Comparison of ENCODE assay signal across 1 cellular context in the genomic region with DNA sequence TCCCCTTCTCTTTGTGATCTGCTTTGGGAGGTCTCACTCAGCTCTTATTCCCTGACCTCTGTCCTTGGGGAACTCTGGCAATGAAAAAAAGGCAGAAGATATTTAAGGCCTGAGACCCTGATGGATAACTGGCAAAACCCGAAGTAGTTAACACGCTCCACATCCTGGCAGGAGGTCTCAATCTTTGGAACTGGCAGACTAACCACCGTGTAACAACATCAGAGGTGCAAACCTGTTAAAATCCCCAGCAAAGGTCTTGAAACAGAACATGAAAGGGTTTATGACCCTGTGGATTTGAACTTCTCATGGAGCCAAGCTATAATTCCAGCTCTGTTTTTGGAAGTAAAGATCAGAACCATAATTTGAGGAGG.
TF ChIP-seq lines count a peak whose summit lies in the region.

No MANE protein-coding gene starts in this region.

TF ChIP-seq in GM23338, 12 proteins besides CTCF, POLR2A, EP300 and RAD21 (continued from another document):
- no peak for TF ChIP-seq NANOG (IDR thresholded peaks at IDR 0.05; ENCODE audit: borderline replicate concordance)
- no peak for TF ChIP-seq CREB1 (CRISPR knock-in tag; IDR thresholded peaks at IDR 0.05; ENCODE audit: low read depth)
- TF ChIP-seq STAT1 (IDR thresholded peaks at IDR 0.05; ENCODE audit: unreplicated experiment), result no peak
- TF ChIP-seq, protein P1, sequence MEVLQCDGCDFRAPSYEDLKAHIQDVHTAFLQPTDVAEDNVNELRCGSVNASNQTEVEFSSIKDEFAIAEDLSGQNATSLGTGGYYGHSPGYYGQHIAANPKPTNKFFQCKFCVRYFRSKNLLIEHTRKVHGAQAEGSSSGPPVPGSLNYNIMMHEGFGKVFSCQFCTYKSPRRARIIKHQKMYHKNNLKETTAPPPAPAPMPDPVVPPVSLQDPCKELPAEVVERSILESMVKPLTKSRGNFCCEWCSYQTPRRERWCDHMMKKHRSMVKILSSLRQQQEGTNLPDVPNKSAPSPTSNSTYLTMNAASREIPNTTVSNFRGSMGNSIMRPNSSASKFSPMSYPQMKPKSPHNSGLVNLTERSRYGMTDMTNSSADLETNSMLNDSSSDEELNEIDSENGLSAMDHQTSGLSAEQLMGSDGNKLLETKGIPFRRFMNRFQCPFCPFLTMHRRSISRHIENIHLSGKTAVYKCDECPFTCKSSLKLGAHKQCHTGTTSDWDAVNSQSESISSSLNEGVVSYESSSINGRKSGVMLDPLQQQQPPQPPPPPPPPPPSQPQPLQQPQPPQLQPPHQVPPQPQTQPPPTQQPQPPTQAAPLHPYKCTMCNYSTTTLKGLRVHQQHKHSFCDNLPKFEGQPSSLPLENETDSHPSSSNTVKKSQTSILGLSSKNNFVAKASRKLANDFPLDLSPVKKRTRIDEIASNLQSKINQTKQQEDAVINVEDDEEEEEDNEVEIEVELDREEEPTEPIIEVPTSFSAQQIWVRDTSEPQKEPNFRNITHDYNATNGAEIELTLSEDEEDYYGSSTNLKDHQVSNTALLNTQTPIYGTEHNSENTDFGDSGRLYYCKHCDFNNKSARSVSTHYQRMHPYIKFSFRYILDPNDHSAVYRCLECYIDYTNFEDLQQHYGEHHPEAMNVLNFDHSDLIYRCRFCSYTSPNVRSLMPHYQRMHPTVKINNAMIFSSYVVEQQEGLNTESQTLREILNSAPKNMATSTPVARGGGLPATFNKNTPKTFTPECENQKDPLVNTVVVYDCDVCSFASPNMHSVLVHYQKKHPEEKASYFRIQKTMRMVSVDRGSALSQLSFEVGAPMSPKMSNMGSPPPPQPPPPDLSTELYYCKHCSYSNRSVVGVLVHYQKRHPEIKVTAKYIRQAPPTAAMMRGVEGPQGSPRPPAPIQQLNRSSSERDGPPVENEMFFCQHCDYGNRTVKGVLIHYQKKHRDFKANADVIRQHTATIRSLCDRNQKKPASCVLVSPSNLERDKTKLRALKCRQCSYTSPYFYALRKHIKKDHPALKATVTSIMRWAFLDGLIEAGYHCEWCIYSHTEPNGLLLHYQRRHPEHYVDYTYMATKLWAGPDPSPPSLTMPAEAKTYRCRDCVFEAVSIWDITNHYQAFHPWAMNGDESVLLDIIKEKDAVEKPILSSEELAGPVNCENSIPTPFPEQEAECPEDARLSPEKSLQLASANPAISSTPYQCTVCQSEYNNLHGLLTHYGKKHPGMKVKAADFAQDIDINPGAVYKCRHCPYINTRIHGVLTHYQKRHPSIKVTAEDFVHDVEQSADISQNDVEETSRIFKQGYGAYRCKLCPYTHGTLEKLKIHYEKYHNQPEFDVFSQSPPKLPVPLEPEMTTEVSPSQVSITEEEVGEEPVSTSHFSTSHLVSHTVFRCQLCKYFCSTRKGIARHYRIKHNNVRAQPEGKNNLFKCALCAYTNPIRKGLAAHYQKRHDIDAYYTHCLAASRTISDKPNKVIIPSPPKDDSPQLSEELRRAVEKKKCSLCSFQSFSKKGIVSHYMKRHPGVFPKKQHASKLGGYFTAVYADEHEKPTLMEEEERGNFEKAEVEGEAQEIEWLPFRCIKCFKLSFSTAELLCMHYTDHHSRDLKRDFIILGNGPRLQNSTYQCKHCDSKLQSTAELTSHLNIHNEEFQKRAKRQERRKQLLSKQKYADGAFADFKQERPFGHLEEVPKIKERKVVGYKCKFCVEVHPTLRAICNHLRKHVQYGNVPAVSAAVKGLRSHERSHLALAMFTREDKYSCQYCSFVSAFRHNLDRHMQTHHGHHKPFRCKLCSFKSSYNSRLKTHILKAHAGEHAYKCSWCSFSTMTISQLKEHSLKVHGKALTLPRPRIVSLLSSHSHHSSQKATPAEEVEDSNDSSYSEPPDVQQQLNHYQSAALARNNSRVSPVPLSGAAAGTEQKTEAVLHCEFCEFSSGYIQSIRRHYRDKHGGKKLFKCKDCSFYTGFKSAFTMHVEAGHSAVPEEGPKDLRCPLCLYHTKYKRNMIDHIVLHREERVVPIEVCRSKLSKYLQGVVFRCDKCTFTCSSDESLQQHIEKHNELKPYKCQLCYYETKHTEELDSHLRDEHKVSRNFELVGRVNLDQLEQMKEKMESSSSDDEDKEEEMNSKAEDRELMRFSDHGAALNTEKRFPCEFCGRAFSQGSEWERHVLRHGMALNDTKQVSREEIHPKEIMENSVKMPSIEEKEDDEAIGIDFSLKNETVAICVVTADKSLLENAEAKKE (CRISPR knock-in tag; IDR thresholded peaks at IDR 0.05), result no peak
- TF ChIP-seq, protein P2, sequence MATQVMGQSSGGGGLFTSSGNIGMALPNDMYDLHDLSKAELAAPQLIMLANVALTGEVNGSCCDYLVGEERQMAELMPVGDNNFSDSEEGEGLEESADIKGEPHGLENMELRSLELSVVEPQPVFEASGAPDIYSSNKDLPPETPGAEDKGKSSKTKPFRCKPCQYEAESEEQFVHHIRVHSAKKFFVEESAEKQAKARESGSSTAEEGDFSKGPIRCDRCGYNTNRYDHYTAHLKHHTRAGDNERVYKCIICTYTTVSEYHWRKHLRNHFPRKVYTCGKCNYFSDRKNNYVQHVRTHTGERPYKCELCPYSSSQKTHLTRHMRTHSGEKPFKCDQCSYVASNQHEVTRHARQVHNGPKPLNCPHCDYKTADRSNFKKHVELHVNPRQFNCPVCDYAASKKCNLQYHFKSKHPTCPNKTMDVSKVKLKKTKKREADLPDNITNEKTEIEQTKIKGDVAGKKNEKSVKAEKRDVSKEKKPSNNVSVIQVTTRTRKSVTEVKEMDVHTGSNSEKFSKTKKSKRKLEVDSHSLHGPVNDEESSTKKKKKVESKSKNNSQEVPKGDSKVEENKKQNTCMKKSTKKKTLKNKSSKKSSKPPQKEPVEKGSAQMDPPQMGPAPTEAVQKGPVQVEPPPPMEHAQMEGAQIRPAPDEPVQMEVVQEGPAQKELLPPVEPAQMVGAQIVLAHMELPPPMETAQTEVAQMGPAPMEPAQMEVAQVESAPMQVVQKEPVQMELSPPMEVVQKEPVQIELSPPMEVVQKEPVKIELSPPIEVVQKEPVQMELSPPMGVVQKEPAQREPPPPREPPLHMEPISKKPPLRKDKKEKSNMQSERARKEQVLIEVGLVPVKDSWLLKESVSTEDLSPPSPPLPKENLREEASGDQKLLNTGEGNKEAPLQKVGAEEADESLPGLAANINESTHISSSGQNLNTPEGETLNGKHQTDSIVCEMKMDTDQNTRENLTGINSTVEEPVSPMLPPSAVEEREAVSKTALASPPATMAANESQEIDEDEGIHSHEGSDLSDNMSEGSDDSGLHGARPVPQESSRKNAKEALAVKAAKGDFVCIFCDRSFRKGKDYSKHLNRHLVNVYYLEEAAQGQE (IDR thresholded peaks at IDR 0.05; ENCODE audit: unreplicated experiment), result no peak
